In the genomic region with DNA sequence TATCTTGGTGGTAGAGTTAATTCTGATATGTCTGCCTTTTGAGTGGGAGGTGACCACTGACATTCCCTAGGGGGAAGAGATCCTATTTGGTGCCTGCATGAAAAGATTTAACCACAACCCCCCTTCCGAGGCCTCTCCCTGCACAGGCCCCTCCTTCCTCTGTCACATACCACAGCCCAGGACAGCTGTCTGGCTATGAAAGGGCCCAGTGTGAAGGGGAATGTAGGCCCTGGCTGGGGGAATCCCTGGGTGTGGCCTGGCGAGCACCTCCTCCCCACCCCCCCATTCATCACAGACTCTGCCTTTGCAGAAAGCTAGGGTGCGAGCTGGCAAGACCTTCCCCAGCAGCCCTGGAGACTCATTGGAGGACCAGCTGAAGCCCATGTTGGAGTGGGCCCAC, we compare ENCODE assay signal across 7 cellular contexts. TPM values are rescaled to one million over a fixed set of nuclear protein-coding genes. Genes with fewer than 3 reads are reported as not detected.
DNase-seq lines count a peak whose midpoint lies in the region; ATAC-seq and TF ChIP-seq lines count a peak whose summit lies in the region.

No MANE protein-coding gene starts in this region.

- intact Hi-C loops in naive thymus-derived CD4-positive, alpha-beta T cell (cut with micrococcal nuclease): loop anchor here (2.0 to 5.0 kb wide), 3 partner anchors 38 to 420 kb away; no protein-coding TSS in a partner anchor
- intact Hi-C loops in uterus (cut with DNase I; ENCODE audit: low total_unique reads): no loop called here

- peak; percentile 45 for DNase-seq in activated T-cell treated with anti-CD3 and anti-CD28 coated beads, Interleukin-2, amount 50 U/mL, for 1 hour
- peak in 4 of 9 donors; percentile 24 to 72 (median 32) for DNase-seq in naive thymus-derived CD4-positive, alpha-beta T cell
- DNase-seq in CD1c-positive myeloid dendritic cell (ENCODE audit: extremely low spot score): no peak
- no peak for DNase-seq in uterus

- no peaks in the 10 kb centered on the region for H3K9me3 ChIP-seq in naive thymus-derived CD4-positive, alpha-beta T cell (ENCODE audit: control insufficient read depth in 2 of 3, low read length in 3 of 3)
- no peaks in the 10 kb centered on the region for H3K9me3 ChIP-seq in uterus

- H3K4me1 ChIP-seq in naive thymus-derived CD4-positive, alpha-beta T cell (ENCODE audit: control insufficient read depth in 2 of 2, insufficient read depth in 2 of 2, low read length in 2 of 2): peaks cover 3 to 50% of the 10 kb centered on the region in 2 donors
- no peaks in the 10 kb centered on the region for H3K4me1 ChIP-seq in uterus

- H3K27ac ChIP-seq in naive thymus-derived CD4-positive, alpha-beta T cell (ENCODE audit: low read depth, low read length): peak overlapping the region; percentile 64
- no peak overlapping the region for H3K27ac ChIP-seq in uterus

- peak overlapping the region; percentile 56 to 95 (median 90) for H3K27ac Mint-ChIP-seq in naive thymus-derived CD4-positive, alpha-beta T cell

- peaks cover 0 to 7% (median 0%) of the 10 kb centered on the region in 5 donors for H3K36me3 Mint-ChIP-seq in naive thymus-derived CD4-positive, alpha-beta T cell

- POLR2A ChIA-PET in naive thymus-derived CD4-positive, alpha-beta T cell (lab: Charles Lee): interaction anchor here (0.6 to 1.2 kb wide), 2 partner anchors 28 to 32 kb away, joined by 3 to 11 read pairs; a partner anchor contains a TSS

- H3K9me3 Mint-ChIP-seq in naive thymus-derived CD4-positive, alpha-beta T cell: no peaks in the 10 kb centered on the region

- H3K27me3 Mint-ChIP-seq in naive thymus-derived CD4-positive, alpha-beta T cell: no peaks in the 10 kb centered on the region

- TF ChIP-seq POLR2A in uterus (IDR thresholded peaks at IDR 0.05): no peak

- CTCF ChIA-PET in naive thymus-derived CD4-positive, alpha-beta T cell (lab: Charles Lee): interaction anchor here (0.5 to 1.6 kb wide), 7 partner anchors 9 to 509 kb away, joined by 3 to 9 read pairs (median 4); a partner anchor contains a TSS

- H3K36me3 ChIP-seq in naive thymus-derived CD4-positive, alpha-beta T cell (ENCODE audit: control insufficient read depth in 2 of 3, insufficient read depth in 3 of 3, low read length in 3 of 3): no peaks in the 10 kb centered on the region
- H3K36me3 ChIP-seq in uterus: no peaks in the 10 kb centered on the region

- ATAC-seq in GM19023 (IDR thresholded peaks at IDR 0.05; ENCODE audit: unreplicated experiment): peak; percentile 78
- peak; percentile 70 for ATAC-seq in HG03103 (IDR thresholded peaks at IDR 0.05; ENCODE audit: low read depth, unreplicated experiment)
- ATAC-seq in naive thymus-derived CD4-positive, alpha-beta T cell: peak; percentile 84
- no peak for ATAC-seq in HG03097 (IDR thresholded peaks at IDR 0.05; ENCODE audit: low FRiP score, unreplicated experiment)

- no peak overlapping the region for H3K4me3 ChIP-seq in naive thymus-derived CD4-positive, alpha-beta T cell (ENCODE audit: low read length)
- no peak overlapping the region for H3K4me3 ChIP-seq in uterus

- H3K27me3 ChIP-seq in naive thymus-derived CD4-positive, alpha-beta T cell (ENCODE audit: control insufficient read depth in 2 of 2, insufficient read depth in 2 of 2, low read length in 2 of 2): no peaks in the 10 kb centered on the region
- H3K27me3 ChIP-seq in uterus: no peaks in the 10 kb centered on the region

- H3K4me1 Mint-ChIP-seq in naive thymus-derived CD4-positive, alpha-beta T cell: peaks cover 20 to 69% (median 60%) of the 10 kb centered on the region in 7 donors

- H3K4me3 Mint-ChIP-seq in naive thymus-derived CD4-positive, alpha-beta T cell: peak overlapping the region in 5 of 10 donors; percentile 12 to 79 (median 53)

- no peak for TF ChIP-seq CTCF in uterus (IDR thresholded peaks at IDR 0.05)

RNA-seq across cellular contexts. Expression of a gene that starts 27.4 kb away (rescaled TPM):
- 100 to 1,000 TPM in 3 of 5 experiments, 10 to 100 TPM in 2; 83.0 to 118 (median 107) TPM for total RNA-seq in naive thymus-derived CD4-positive, alpha-beta T cell
- polyA plus RNA-seq in naive thymus-derived CD4-positive, alpha-beta T cell: 100 to 1,000 TPM in 1 of 2 donors, 10 to 100 TPM in 1; 91.3 to 105 TPM
- 100 to 1,000 TPM in 2 of 4 donors, 10 to 100 TPM in 2; 44.8 to 112 (median 101) TPM for total RNA-seq in uterus

RNA-seq across cellular contexts. Expression of a gene that starts 30.1 kb away (rescaled TPM):
- total RNA-seq in naive thymus-derived CD4-positive, alpha-beta T cell: 1 to 10 TPM in 1 of 5 experiments, under 1 TPM in 4; 0.32 to 2.5 (median 0.66) TPM
- polyA plus RNA-seq in naive thymus-derived CD4-positive, alpha-beta T cell: under 1 TPM; 0.33 to 0.72 TPM
- 1 to 10 TPM in 2 of 4 donors, under 1 TPM in 2; 0.26 to 5.0 (median 1.2) TPM for total RNA-seq in uterus

RNA-seq across cellular contexts. Expression of a gene that starts 49.0 kb away (rescaled TPM):
- total RNA-seq in naive thymus-derived CD4-positive, alpha-beta T cell: 10 to 100 TPM; 31.5 to 66.3 (median 40.3) TPM
- polyA plus RNA-seq in naive thymus-derived CD4-positive, alpha-beta T cell: 100 to 1,000 TPM; 141 TPM
- 10 to 100 TPM; 11.3 to 31.6 (median 25.4) TPM for total RNA-seq in uterus
